Comparison of ENCODE assay signal across 10 cellular contexts in the genomic region with DNA sequence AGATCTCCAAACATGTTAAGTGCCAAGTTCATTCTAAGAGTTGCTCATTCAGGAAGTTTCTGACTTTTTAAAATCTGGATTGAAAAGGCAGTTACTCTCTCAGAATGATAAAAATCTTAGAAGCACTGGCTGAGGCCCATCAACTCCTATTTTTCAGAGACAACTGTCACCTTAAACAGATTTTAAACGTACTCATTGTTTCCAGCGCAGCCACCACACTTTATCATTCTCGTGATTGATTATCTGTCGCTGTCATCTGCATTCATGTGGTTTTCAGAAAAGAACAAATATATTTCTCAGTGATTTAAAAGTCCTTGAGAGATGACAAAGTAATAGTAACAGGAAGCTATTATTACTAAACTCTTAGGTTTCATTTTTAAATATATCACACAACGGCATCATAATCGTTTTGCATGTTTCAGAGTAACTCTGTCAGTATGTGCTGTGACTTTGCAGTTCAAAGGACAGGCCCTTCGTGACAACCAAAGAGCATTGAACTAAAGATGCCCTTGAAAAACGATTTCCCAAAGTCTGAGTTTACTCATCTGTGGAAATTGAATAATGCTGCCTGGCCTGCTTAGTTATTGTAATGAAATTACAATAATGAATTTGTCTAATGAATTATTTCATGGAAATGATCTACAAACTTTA. TPM values are rescaled to one million over a fixed set of nuclear protein-coding genes. Genes with fewer than 3 reads are reported as not detected.
DNase-seq lines count a peak whose midpoint lies in the region; ATAC-seq, FAIRE-seq and TF ChIP-seq lines count a peak whose summit lies in the region.
"Had no signal": no experiment of that assay in that cellular context is flagged by ENCODE, and none has a peak within 500 bp of the region (broad histone marks: within the 10 kb centered on the region; RNA-seq: fewer than 3 reads in every experiment).

No MANE protein-coding gene starts in this region.

- peaks cover 18% of the 10 kb centered on the region for H3K9me3 Mint-ChIP-seq in activated T-helper 2 cell treated with anti-CD3 and anti-CD28 coated beads, Interferon-gamma antibody, Interleukin-2, Interleukin-4, amounts not matched to agents 10 μg/mL and 5 μg/mL and 100 μg/mL, durations not matched to agents 14 hours and 24 hours and 36 hours

- no peak for DNase-seq in GM18507 (ENCODE audit: extremely low spot score, insufficient read length, low read depth)
- peak; percentile 41 for DNase-seq in activated T-helper 2 cell treated with anti-CD3 and anti-CD28 coated beads, Interferon-gamma antibody, Interleukin-2, Interleukin-4, amounts not matched to agents 10 μg/mL and 5 μg/mL and 100 μg/mL, durations not matched to agents 14 hours and 24 hours and 36 hours (ENCODE audit: low spot score)
- no peak for DNase-seq in aorta
- no peak for DNase-seq in smooth muscle cell (lab: John Stamatoyannopoulos, UW; ENCODE audit: unreplicated experiment)
- no peak for DNase-seq in occipital lobe (lab: John Stamatoyannopoulos, UW)
- DNase-seq: body of pancreas, heart left ventricle had no signal

- ATAC-seq in GM19452 (IDR thresholded peaks at IDR 0.05; ENCODE audit: unreplicated experiment) (peak; percentile 82), HG03064 (IDR thresholded peaks at IDR 0.05; ENCODE audit: low read depth, unreplicated experiment) (peak; percentile 82), aorta (ENCODE audit: low FRiP score) (no peak), gastroesophageal sphincter (no peak)
- ATAC-seq: body of pancreas, heart left ventricle had no signal

- H3K27me3 Mint-ChIP-seq in activated T-helper 2 cell treated with anti-CD3 and anti-CD28 coated beads, Interferon-gamma antibody, Interleukin-2, Interleukin-4, amounts not matched to agents 10 μg/mL and 5 μg/mL and 100 μg/mL, durations not matched to agents 14 hours and 24 hours and 36 hours (ENCODE audit: low read depth): peaks cover 3% of the 10 kb centered on the region

- H3K9ac ChIP-seq in smooth muscle cell (ENCODE audit: low read depth): no peak overlapping the region

- H3K36me3 ChIP-seq in aorta (ENCODE audit: control insufficient read depth in 1 of 2, insufficient read depth in 2 of 2, low read length in 1 of 2) (no peaks in the 10 kb centered on the region), gastroesophageal sphincter (no peaks in the 10 kb centered on the region), smooth muscle cell (ENCODE audit: low read depth) (no peaks in the 10 kb centered on the region)
- H3K36me3 ChIP-seq: heart left ventricle had no signal

- H3K4me3 ChIP-seq in aorta (ENCODE audit: low read length in 2 of 2) (no peak overlapping the region), gastroesophageal sphincter (no peak overlapping the region), smooth muscle cell (no peak overlapping the region)
- H3K4me3 ChIP-seq: body of pancreas, heart left ventricle had no signal

- 39 to 46% methylated on average over 8 of the region's 8 CpGs for WGBS in aorta, 2 donors
- 54 to 57% methylated on average over 7 to 8 of the region's 8 CpGs for WGBS in gastroesophageal sphincter (ENCODE audit: low coverage in 1 of 2), 2 donors
- 75% methylated on average over 8 of the region's 8 CpGs for WGBS in smooth muscle cell (ENCODE audit: low lambda C conversion rate)

- peaks cover 39% of the 10 kb centered on the region for H3K4me1 Mint-ChIP-seq in activated T-helper 2 cell treated with anti-CD3 and anti-CD28 coated beads, Interferon-gamma antibody, Interleukin-2, Interleukin-4, amounts not matched to agents 10 μg/mL and 5 μg/mL and 100 μg/mL, durations not matched to agents 14 hours and 24 hours and 36 hours (ENCODE audit: low read depth)

- no peaks in the 10 kb centered on the region for H3F3A ChIP-seq in smooth muscle cell (ENCODE audit: low read depth)

- peak overlapping the region; percentile 82 for H3K27ac Mint-ChIP-seq in activated T-helper 2 cell treated with anti-CD3 and anti-CD28 coated beads, Interferon-gamma antibody, Interleukin-2, Interleukin-4, amounts not matched to agents 10 μg/mL and 5 μg/mL and 100 μg/mL, durations not matched to agents 14 hours and 24 hours and 36 hours

- peaks cover 6% of the 10 kb centered on the region for H3K36me3 Mint-ChIP-seq in activated T-helper 2 cell treated with anti-CD3 and anti-CD28 coated beads, Interferon-gamma antibody, Interleukin-2, Interleukin-4, amounts not matched to agents 10 μg/mL and 5 μg/mL and 100 μg/mL, durations not matched to agents 14 hours and 24 hours and 36 hours (ENCODE audit: low read depth)

- H3K4me2 ChIP-seq in smooth muscle cell: no peak overlapping the region

- no peaks in the 10 kb centered on the region for H3K4me1 ChIP-seq in aorta (ENCODE audit: control insufficient read depth in 1 of 2, insufficient read depth in 2 of 2, low read length in 2 of 2)
- H3K4me1 ChIP-seq in gastroesophageal sphincter: no peaks in the 10 kb centered on the region
- H3K4me1 ChIP-seq in smooth muscle cell (ENCODE audit: low read depth): no peaks in the 10 kb centered on the region
- H3K4me1 ChIP-seq: body of pancreas, heart left ventricle had no signal

- H3K9me3 ChIP-seq in aorta (ENCODE audit: control insufficient read depth, low read length) (no peaks in the 10 kb centered on the region), gastroesophageal sphincter (peaks cover 0 to 7% (median 0%) of the 10 kb centered on the region in 3 donors), smooth muscle cell (replicated peaks; ENCODE audit: low read depth) (no peaks in the 10 kb centered on the region)
- H3K9me3 ChIP-seq: body of pancreas had no signal

- no peaks in the 10 kb centered on the region for H3K79me2 ChIP-seq in smooth muscle cell (ENCODE audit: low read depth)

- no peak overlapping the region for H3K27ac ChIP-seq in aorta (ENCODE audit: low read depth in 1 of 2, low read length in 2 of 2)
- no peak overlapping the region for H3K27ac ChIP-seq in gastroesophageal sphincter
- no peak overlapping the region for H3K27ac ChIP-seq in smooth muscle cell (ENCODE audit: low read depth)
- H3K27ac ChIP-seq: body of pancreas, heart left ventricle had no signal

- H3K27me3 ChIP-seq in aorta (ENCODE audit: control insufficient read depth in 1 of 2, insufficient read depth in 2 of 2, low read length in 1 of 2): no peaks in the 10 kb centered on the region
- no peaks in the 10 kb centered on the region for H3K27me3 ChIP-seq in gastroesophageal sphincter
- no peaks in the 10 kb centered on the region for H3K27me3 ChIP-seq in smooth muscle cell (ENCODE audit: low read depth)
- H3K27me3 ChIP-seq: heart left ventricle had no signal

- H4K20me1 ChIP-seq in smooth muscle cell (ENCODE audit: low read depth): no peaks in the 10 kb centered on the region

- no peak for TF ChIP-seq EP300 in gastroesophageal sphincter (IDR thresholded peaks at IDR 0.05)

- intact Hi-C loops in activated T-helper 2 cell treated with anti-CD3 and anti-CD28 coated beads, Interferon-gamma antibody, Interleukin-2, Interleukin-4, amounts not matched to agents 10 μg/mL and 5 μg/mL and 100 μg/mL, durations not matched to agents 14 hours and 24 hours and 36 hours (cut with micrococcal nuclease): loop anchor here (1.0 to 5.0 kb wide), 6 partner anchors 13 to 673 kb away; no protein-coding TSS in a partner anchor
- intact Hi-C loops in aorta (cut with DNase I): no loop called here

- TF ChIP-seq POLR2A in gastroesophageal sphincter (IDR thresholded peaks at IDR 0.05): no peak

- peak; percentile 93 for FAIRE-seq in GM18507 (lab: Jason Lieb, UNC)

- H2AFZ ChIP-seq in smooth muscle cell (ENCODE audit: low read depth): no peak overlapping the region

- no peak for TF ChIP-seq CTCF in gastroesophageal sphincter (IDR thresholded peaks at IDR 0.05)
- TF ChIP-seq CTCF in smooth muscle cell (IDR thresholded peaks at IDR 0.05; ENCODE audit: borderline replicate concordance, insufficient read depth, poor library complexity, severe bottlenecking): no peak

- peak overlapping the region; percentile 34 for H3K4me3 Mint-ChIP-seq in activated T-helper 2 cell treated with anti-CD3 and anti-CD28 coated beads, Interferon-gamma antibody, Interleukin-2, Interleukin-4, amounts not matched to agents 10 μg/mL and 5 μg/mL and 100 μg/mL, durations not matched to agents 14 hours and 24 hours and 36 hours (ENCODE audit: low read depth)

RNA-seq across cellular contexts. Expression of a gene that starts 14.9 kb away (rescaled TPM):
- 5.4 and 6.1 TPM in 2 replicates for total RNA-seq in activated T-helper 2 cell treated with anti-CD3 and anti-CD28 coated beads, Interferon-gamma antibody, Interleukin-2, Interleukin-4, amounts not matched to agents 10 μg/mL and 5 μg/mL and 100 μg/mL, durations not matched to agents 14 hours and 24 hours and 36 hours
- total RNA-seq in aorta: 1 to 10 TPM; 5.9 to 7.0 TPM
- 1 to 10 TPM in 1 of 2 donors, not detected in 1; 1.5 TPM for polyA plus RNA-seq in aorta
- 1 to 10 TPM; 2.2 to 5.5 (median 3.2) TPM for total RNA-seq in gastroesophageal sphincter
- total RNA-seq in smooth muscle cell: 16.8 and 17.1 TPM in 2 replicates
- 16.6 and 17.5 TPM in 2 replicates for polyA plus RNA-seq in smooth muscle cell
- 5.3 TPM for total RNA-seq in occipital lobe

Comparison
In these comparisons a context has a peak if more than half of its experiments do, and no peak if none do; other contexts are left out.
1. ATAC-seq: peak in GM19452 (single experiment) and HG03064 (single experiment); none in aorta (single experiment) and gastroesophageal sphincter (single experiment).